ENCODE assay signal across 18 cellular contexts in genomic region chr2:158529379-158530110, GRCh38.
DNase-seq lines count a peak whose midpoint lies in the region; ATAC-seq, FAIRE-seq and TF ChIP-seq lines count a peak whose summit lies in the region.
"Had no signal": no experiment of that assay in that cellular context is flagged by ENCODE, and none has a peak within 500 bp of the region (broad histone marks: within the 10 kb centered on the region; RNA-seq: fewer than 3 reads in every experiment).

No MANE protein-coding gene starts in this region.

- H3K79me2 ChIP-seq in H9 (ENCODE audit: insufficient read depth, low read length), result no peaks in the 10 kb centered on the region; the same call in 1 of the 2 replicates
- peaks cover 9% of the 10 kb centered on the region for H3K79me2 ChIP-seq in keratinocyte (ENCODE audit: control insufficient read depth, insufficient read depth, low read length)

- H2AFZ ChIP-seq in H9 (ENCODE audit: low read length) (no peak overlapping the region), keratinocyte (ENCODE audit: control insufficient read depth, low read length) (no peak overlapping the region)

- no peak overlapping the region for H2AK5ac ChIP-seq in H9 (ENCODE audit: insufficient read length, low read length)

- H4K20me1 ChIP-seq in H9 (ENCODE audit: control insufficient read depth, insufficient read depth, insufficient read length) (no peaks in the 10 kb centered on the region), keratinocyte (ENCODE audit: control insufficient read depth, extremely low read depth, insufficient read depth, low read length) (no peaks in the 10 kb centered on the region)

- no peak overlapping the region for H3K23ac ChIP-seq in H9 (ENCODE audit: insufficient read length, low read depth, low read length)

- no peak overlapping the region for H3K4ac ChIP-seq in H9 (ENCODE audit: low read depth, low read length)

- FAIRE-seq in keratinocyte (lab: Jason Lieb, UNC) (peak; percentile 51), GM12891 (lab: Jason Lieb, UNC) (no peak)
- FAIRE-seq: frontal cortex, islet of Langerhans, RCC 7860 had no signal

- no peaks in the 10 kb centered on the region; the same call in 1 of the 2 replicates for H3K4me1 ChIP-seq in H9 (ENCODE audit: insufficient read depth, low read length)
- H3K4me1 ChIP-seq in keratinocyte (ENCODE audit: control insufficient read depth, extremely low read depth, insufficient read depth, low read length), result peaks cover 7% of the 10 kb centered on the region

- H3K27me3 ChIP-seq in H9 (ENCODE audit: insufficient read depth, low read length), result no peaks in the 10 kb centered on the region
- no peaks in the 10 kb centered on the region for H3K27me3 ChIP-seq in keratinocyte (ENCODE audit: control insufficient read depth, extremely low read depth, insufficient read depth, low read length)

- peaks cover 0 to 4% (median 0%) of the 10 kb centered on the region in 3 experiments; a peak in 1 of 7 replicates for H3K36me3 Mint-ChIP-seq in H9 (ENCODE audit: insufficient read depth in 1 of 3, low read depth in 3 of 3)
- peaks cover 0 to 9% (median 7%) of the 10 kb centered on the region in 3 donors for H3K36me3 Mint-ChIP-seq in naive thymus-derived CD8-positive, alpha-beta T cell
- no peaks in the 10 kb centered on the region for H3K36me3 Mint-ChIP-seq in activated CD8-positive, alpha-beta T cell treated with anti-CD3 and anti-CD28 coated beads, Interleukin-2, amount 10 ng/mL, durations not matched to agents 7 days and 5 days (ENCODE audit: low read depth)
- peaks cover 14% of the 10 kb centered on the region for H3K36me3 Mint-ChIP-seq in activated T-cell treated with anti-CD3 and anti-CD28 coated beads, Interleukin-2, amount 50 U/mL, for 24 hours (ENCODE audit: low read depth)
- H3K36me3 Mint-ChIP-seq: CD4-positive, CD25-positive, alpha-beta regulatory T cell had no signal

- no peak overlapping the region for H3K18ac ChIP-seq in H9 (ENCODE audit: insufficient read length, low read depth, low read length)

- POLR2A ChIA-PET in naive thymus-derived CD8-positive, alpha-beta T cell (lab: Charles Lee), result no interaction called here
- POLR2A ChIA-PET in activated CD8-positive, alpha-beta T cell treated with anti-CD3 and anti-CD28 coated beads, Interleukin-2, amount 10 ng/mL, durations not matched to agents 7 days and 5 days (lab: Charles Lee), result no interaction called here

- H3K79me1 ChIP-seq in H9 (ENCODE audit: insufficient read depth, low read depth, low read length, poor library complexity, severe bottlenecking), result no peaks in the 10 kb centered on the region

- no peaks in the 10 kb centered on the region for H3K9me3 ChIP-seq in H9 (ENCODE audit: control insufficient read depth, low read depth, low read length)
- H3K9me3 ChIP-seq in keratinocyte (ENCODE audit: control insufficient read depth, low read depth, low read length), result no peaks in the 10 kb centered on the region

- H3K27ac ChIP-seq in H9 (ENCODE audit: insufficient read length, low read depth, low read length), result no peak overlapping the region
- H3K27ac ChIP-seq in keratinocyte (ENCODE audit: control insufficient read depth, insufficient read depth, low read length), result no peak overlapping the region

- peaks cover 0 to 5% of the 10 kb centered on the region in 2 experiments for H3K36me3 ChIP-seq in keratinocyte (ENCODE audit: control insufficient read depth in 2 of 2, extremely low read depth in 1 of 2, insufficient read depth in 2 of 2, low read length in 2 of 2)

- no peaks in the 10 kb centered on the region for H3K9me3 Mint-ChIP-seq in H9
- H3K9me3 Mint-ChIP-seq in naive thymus-derived CD8-positive, alpha-beta T cell, result peaks cover 0 to 2% (median 0%) of the 10 kb centered on the region in 9 donors
- H3K9me3 Mint-ChIP-seq in activated CD8-positive, alpha-beta T cell treated with anti-CD3 and anti-CD28 coated beads, Interleukin-2, amount 10 ng/mL, durations not matched to agents 7 days and 5 days (ENCODE audit: insufficient read depth), result no peaks in the 10 kb centered on the region
- no peaks in the 10 kb centered on the region for H3K9me3 Mint-ChIP-seq in activated T-cell treated with anti-CD3 and anti-CD28 coated beads, Interleukin-2, amount 50 U/mL, for 24 hours
- H3K9me3 Mint-ChIP-seq: activated CD8-positive, alpha-beta T cell treated with anti-CD3 and anti-CD28 coated beads for 36 hours had no signal

- H3K9ac ChIP-seq in H9 (ENCODE audit: extremely low read depth, insufficient read length, low read length), result no peak overlapping the region
- H3K9ac ChIP-seq in keratinocyte (ENCODE audit: control insufficient read depth, extremely low read depth, insufficient read depth, low read length), result no peak overlapping the region

- dilution Hi-C loops in keratinocyte (cut with MboI; ENCODE audit: extremely low pct_ligation_motif_present, low sequenced_read_pairs), result no loop called here

- no peak overlapping the region for H3K4me2 ChIP-seq in H9 (ENCODE audit: insufficient read depth, insufficient read length, low read length)
- no peak overlapping the region for H3K4me2 ChIP-seq in keratinocyte (ENCODE audit: control insufficient read depth, extremely low read depth, insufficient read depth, low read depth, low read length)

- H2BK120ac ChIP-seq in H9 (ENCODE audit: low read depth, low read length, poor library complexity, severe bottlenecking), result no peak overlapping the region

- H2BK12ac ChIP-seq in H9 (ENCODE audit: insufficient read length, low read depth, low read length), result no peak overlapping the region

- no peak overlapping the region for H4K5ac ChIP-seq in H9 (ENCODE audit: insufficient read length, low read depth, low read length)

- H3K4me3 Mint-ChIP-seq in H9, result no peak overlapping the region
- no peak overlapping the region for H3K4me3 Mint-ChIP-seq in naive thymus-derived CD8-positive, alpha-beta T cell
- no peak overlapping the region for H3K4me3 Mint-ChIP-seq in activated CD8-positive, alpha-beta T cell treated with anti-CD3 and anti-CD28 coated beads, Interleukin-2, amount 10 ng/mL, durations not matched to agents 7 days and 5 days
- H3K4me3 Mint-ChIP-seq in activated T-cell treated with anti-CD3 and anti-CD28 coated beads, Interleukin-2, amount 50 U/mL, for 24 hours, result no peak overlapping the region
- H3K4me3 Mint-ChIP-seq: activated CD8-positive, alpha-beta T cell treated with anti-CD3 and anti-CD28 coated beads for 36 hours; CD4-positive, CD25-positive, alpha-beta regulatory T cell had no signal

- TF ChIP-seq POLR2A in GM12891 (IDR thresholded peaks at IDR 0.05; ENCODE audit: low read depth, low read length), result no peak

- no peak overlapping the region for H3K56ac ChIP-seq in H9 (ENCODE audit: insufficient read length, low read depth, low read length)

- peaks cover 19% of the 10 kb centered on the region in 2 experiments for H3K4me1 Mint-ChIP-seq in H9
- no peaks in the 10 kb centered on the region for H3K4me1 Mint-ChIP-seq in naive thymus-derived CD8-positive, alpha-beta T cell
- H3K4me1 Mint-ChIP-seq in activated CD8-positive, alpha-beta T cell treated with anti-CD3 and anti-CD28 coated beads, Interleukin-2, amount 10 ng/mL, durations not matched to agents 7 days and 5 days (ENCODE audit: low read depth), result peaks cover 2% of the 10 kb centered on the region
- no peaks in the 10 kb centered on the region for H3K4me1 Mint-ChIP-seq in activated T-cell treated with anti-CD3 and anti-CD28 coated beads, Interleukin-2, amount 50 U/mL, for 24 hours (ENCODE audit: low read depth)

- H2BK20ac ChIP-seq in H9 (ENCODE audit: low read depth, low read length, poor library complexity, severe bottlenecking), result no peak overlapping the region

- no peak for ATAC-seq in naive thymus-derived CD8-positive, alpha-beta T cell
- ATAC-seq in activated CD8-positive, alpha-beta T cell treated with anti-CD3 and anti-CD28 coated beads, Interleukin-2, amount 10 ng/mL, durations not matched to agents 7 days and 5 days, result no peak
- ATAC-seq: activated CD8-positive, alpha-beta T cell treated with anti-CD3 and anti-CD28 coated beads for 36 hours had no signal

- H3K4me3 ChIP-seq in cardiac fibroblast (replicated peaks in 1 of 2; ENCODE audit: low read depth in 2 of 2, low read length in 2 of 2) (no peak overlapping the region), keratinocyte (ENCODE audit: control insufficient read depth in 2 of 3, extremely low read depth in 1 of 3, insufficient read depth in 2 of 3, low read depth in 1 of 3, low read length in 3 of 3) (no peak overlapping the region)

- CTCF ChIA-PET in activated CD8-positive, alpha-beta T cell treated with anti-CD3 and anti-CD28 coated beads, Interleukin-2, amount 10 ng/mL, durations not matched to agents 7 days and 5 days (lab: Charles Lee), result no interaction called here

- H3K27ac Mint-ChIP-seq in H9, result peak overlapping the region in 2 of 3 experiments; percentile 26 to 32; a peak in 2 of 7 replicates
- H3K27ac Mint-ChIP-seq in naive thymus-derived CD8-positive, alpha-beta T cell, result peak overlapping the region in 1 of 10 donors; percentile 22
- no peak overlapping the region for H3K27ac Mint-ChIP-seq in activated CD8-positive, alpha-beta T cell treated with anti-CD3 and anti-CD28 coated beads, Interleukin-2, amount 10 ng/mL, durations not matched to agents 7 days and 5 days
- no peak overlapping the region for H3K27ac Mint-ChIP-seq in activated T-cell treated with anti-CD3 and anti-CD28 coated beads, Interleukin-2, amount 50 U/mL, for 24 hours
- H3K27ac Mint-ChIP-seq: activated CD8-positive, alpha-beta T cell treated with anti-CD3 and anti-CD28 coated beads for 36 hours; CD4-positive, CD25-positive, alpha-beta regulatory T cell had no signal

- H3K9me1 ChIP-seq in keratinocyte (ENCODE audit: control insufficient read depth, extremely low read depth, insufficient read depth, low read length), result no peaks in the 10 kb centered on the region

- TF ChIP-seq CTCF in H9 (conservative IDR thresholded peaks at IDR 0.05), result no peak
- TF ChIP-seq CTCF in cardiac fibroblast (IDR thresholded peaks at IDR 0.05; ENCODE audit: low read depth, low read length), result no peak
- no peak for TF ChIP-seq CTCF in keratinocyte (optimal IDR thresholded peaks at IDR 0.05 in 1 of 3, IDR thresholded peaks at IDR 0.05 in 1 of 3, conservative IDR thresholded peaks at IDR 0.05 in 1 of 3; ENCODE audit: extremely low read depth in 1 of 3, insufficient read depth in 2 of 3, low read length in 3 of 3)

- H3T11ph ChIP-seq in H9 (ENCODE audit: low read length), result no peak overlapping the region

- DNase-seq in AG08395 (ENCODE audit: low spot score) (peak; percentile 56), H9 (no peak), cardiac fibroblast (ENCODE audit: low read depth in 2 of 2) (peak; percentile 56 to 72), keratinocyte (ENCODE audit: low read depth, low spot score) (no peak), GM12891 (ENCODE audit: insufficient read length, low spot score) (no peak)
- DNase-seq in naive thymus-derived CD8-positive, alpha-beta T cell, result no peak
- no peak for DNase-seq in activated CD8-positive, alpha-beta T cell treated with anti-CD3 and anti-CD28 coated beads, Interleukin-2, amount 10 ng/mL, durations not matched to agents 7 days and 5 days
- no peak for DNase-seq in activated T-cell treated with anti-CD3 and anti-CD28 coated beads, Interleukin-2, amount 50 U/mL, for 24 hours
- DNase-seq: activated CD8-positive, alpha-beta T cell treated with anti-CD3 and anti-CD28 coated beads for 36 hours; activated naive CD4-positive, alpha-beta T cell; CD4-positive, CD25-positive, alpha-beta regulatory T cell; cerebellar nuclear complex; MV-4-11; right cardiac atrium; stimulated activated naive CD4-positive, alpha-beta T cell had no signal

- no peaks in the 10 kb centered on the region for H3K23me2 ChIP-seq in H9 (ENCODE audit: insufficient read length, low read depth, low read length, poor library complexity, severe bottlenecking)

- no peak overlapping the region for H2BK15ac ChIP-seq in H9 (ENCODE audit: low read depth, low read length)

- H4K91ac ChIP-seq in H9 (ENCODE audit: insufficient read length, low read depth, low read length), result no peak overlapping the region

- no peak overlapping the region for H2BK5ac ChIP-seq in H9 (ENCODE audit: insufficient read length, low read length)

- no CpG with 5 or more reads among the region's 3 CpGs for WGBS in H9 (ENCODE audit: extremely low coverage, insufficient read length, low lambda C conversion rate)

- H3K27me3 Mint-ChIP-seq in H9 (ENCODE audit: low read depth), result no peaks in the 10 kb centered on the region
- H3K27me3 Mint-ChIP-seq in naive thymus-derived CD8-positive, alpha-beta T cell, result no peaks in the 10 kb centered on the region
- H3K27me3 Mint-ChIP-seq in activated CD8-positive, alpha-beta T cell treated with anti-CD3 and anti-CD28 coated beads, Interleukin-2, amount 10 ng/mL, durations not matched to agents 7 days and 5 days (ENCODE audit: low read depth), result no peaks in the 10 kb centered on the region
- H3K27me3 Mint-ChIP-seq in activated T-cell treated with anti-CD3 and anti-CD28 coated beads, Interleukin-2, amount 50 U/mL, for 24 hours, result no peaks in the 10 kb centered on the region
- H3K27me3 Mint-ChIP-seq: activated CD8-positive, alpha-beta T cell treated with anti-CD3 and anti-CD28 coated beads for 36 hours; CD4-positive, CD25-positive, alpha-beta regulatory T cell had no signal

- no peak overlapping the region for H4K8ac ChIP-seq in H9 (replicated peaks; ENCODE audit: insufficient read length, low read depth, low read length)

- no peak overlapping the region for H3K14ac ChIP-seq in H9 (ENCODE audit: insufficient read depth, low read length)

Comparison
In these comparisons a context has a peak if more than half of its experiments do, and no peak if none do; other contexts are left out.
1. DNase-seq: peak in AG08395 (single experiment) and cardiac fibroblast (2 of 2); none in H9 (single experiment), keratinocyte (single experiment), naive thymus-derived CD8-positive, alpha-beta T cell (0 of 10), activated CD8-positive, alpha-beta T cell treated with anti-CD3 and anti-CD28 coated beads, Interleukin-2, amount 10 ng/mL, durations not matched to agents 7 days and 5 days (single experiment), activated T-cell treated with anti-CD3 and anti-CD28 coated beads, Interleukin-2, amount 50 U/mL, for 24 hours (single experiment) and GM12891 (single experiment).
2. H3K27ac Mint-ChIP-seq: peak in H9 (2 of 3); none in activated CD8-positive, alpha-beta T cell treated with anti-CD3 and anti-CD28 coated beads, Interleukin-2, amount 10 ng/mL, durations not matched to agents 7 days and 5 days (single experiment) and activated T-cell treated with anti-CD3 and anti-CD28 coated beads, Interleukin-2, amount 50 U/mL, for 24 hours (single experiment).